Comparison of ENCODE assay signal across 18 cellular contexts in genomic region chr15:43118276-43118675, GRCh38. TPM values are rescaled to one million over a fixed set of nuclear protein-coding genes. Genes with fewer than 3 reads are reported as not detected.
DNase-seq lines count a peak whose midpoint lies in the region; ATAC-seq, FAIRE-seq and TF ChIP-seq lines count a peak whose summit lies in the region.
"Had no signal": no experiment of that assay in that cellular context is flagged by ENCODE, and none has a peak within 500 bp of the region (broad histone marks: within the 10 kb centered on the region; RNA-seq: fewer than 3 reads in every experiment).

No MANE protein-coding gene starts in this region.

- SMC1A ChIA-PET in GM12878 (lab: Charles Lee; ENCODE audit: uncharacterized antibody, unreplicated experiment): interaction anchor here (0.5 to 3.1 kb wide), 2 partner anchors 11 to 53 kb away, joined by 3 to 13 read pairs; partner anchors contain the start of gene UBR1

- DNase-seq in GM12878 (ENCODE audit: low read depth, low spot score) (no peak), head of caudate nucleus (no peak), HuH-7.5 (ENCODE audit: low spot score) (no peak), CD1c-positive myeloid dendritic cell (ENCODE audit: extremely low spot score) (no peak)
- DNase-seq: Calu3, DMS79, IMR-90, NCI-H1105 treated with DMSO at 0.1 percent for 48 hours, NCI-H1694 treated with DMSO at 0.1 percent for 48 hours, NCI-H446, NCI-H69, PC-3 had no signal

- H3K27me3 ChIP-seq in BLaER1 (peaks cover 12% of the 10 kb centered on the region; the same call in 1 of the 2 replicates), GM12878 (replicated peaks in 1 of 2; ENCODE audit: control insufficient read depth in 2 of 2, insufficient read depth in 2 of 2, low read length in 1 of 2) (no peaks in the 10 kb centered on the region), muscle layer of colon (ENCODE audit: control insufficient read depth in 1 of 2, insufficient read depth in 2 of 2, low read length in 2 of 2) (no peaks in the 10 kb centered on the region)

- RAD21 ChIA-PET in GM12878 (lab: Charles Lee; ENCODE audit: unreplicated experiment): no interaction called here

- H3K79me2 ChIP-seq in GM12878 (ENCODE audit: control insufficient read depth, insufficient read depth, low read length): no peaks in the 10 kb centered on the region

- no peaks in the 10 kb centered on the region for H3K36me3 ChIP-seq in BLaER1
- H3K36me3 ChIP-seq in GM12878 (ENCODE audit: control insufficient read depth in 2 of 2, insufficient read depth in 2 of 2, low read length in 1 of 2): no peaks in the 10 kb centered on the region
- no peaks in the 10 kb centered on the region for H3K36me3 ChIP-seq in muscle layer of colon (ENCODE audit: insufficient read depth, low read length)
- H3K36me3 ChIP-seq: HAP-1 had no signal

- H3K27ac ChIP-seq in BLaER1: 0 out of 2 replicates have a peak overlapping the region, but pooled peaks have one; percentile 7
- no peak overlapping the region for H3K27ac ChIP-seq in GM12878 (ENCODE audit: control insufficient read depth, insufficient read depth)
- peak overlapping the region; percentile 53 for H3K27ac ChIP-seq in muscle layer of colon (ENCODE audit: low read depth, low read length)
- H3K27ac ChIP-seq: RWPE1 had no signal

- WGBS in GM12878 (ENCODE audit: insufficient coverage, insufficient replicate concordance, low lambda C conversion rate, missing lambda C conversion rate): 0% methylated on average over 1 of the region's 1 CpG

- peak overlapping the region; percentile 3; the same call in 1 of the 2 replicates for H2AFZ ChIP-seq in GM12878 (ENCODE audit: control insufficient read depth, low read depth, low read length)

- FAIRE-seq in GM12878 (lab: Jason Lieb, UNC): no peak

- TF ChIP-seq EP300 in GM12878 (IDR thresholded peaks at IDR 0.05; ENCODE audit: borderline replicate concordance in 1 of 2, control insufficient read depth in 1 of 2, low read depth in 2 of 2, low read length in 2 of 2): no peak

- POLR2A ChIA-PET in GM12878 (lab: Charles Lee): interaction anchor here (1.4 kb wide), 1 partner anchor 12 kb away, joined by 5 read pairs; the partner anchor contains the start of gene UBR1

- no peak for TF ChIP-seq RAD21 in GM12878 (IDR thresholded peaks at IDR 0.05; ENCODE audit: insufficient read depth, low read depth, low read length)

- H4K20me1 ChIP-seq in BLaER1 (no peaks in the 10 kb centered on the region), GM12878 (ENCODE audit: control insufficient read depth, insufficient read depth) (no peaks in the 10 kb centered on the region)

- no TSS peak for BruUV-seq in GM12878 (replicated peaks; lab: Mats Ljungman, UMichigan)

- no peak overlapping the region for H3K9ac ChIP-seq in BLaER1
- H3K9ac ChIP-seq in GM12878 (ENCODE audit: control insufficient read depth, insufficient read depth, low read length): no peak overlapping the region
- no peak overlapping the region for H3K9ac ChIP-seq in muscle layer of colon (ENCODE audit: low read length)

- H3K4me2 ChIP-seq in BLaER1 (peak overlapping the region; percentile 44), GM12878 (ENCODE audit: control insufficient read depth, insufficient read depth) (no peak overlapping the region)

- CTCF ChIA-PET in GM12878 (lab: Yijun Ruan, JAX): interaction anchor here (1.4 kb wide), 1 partner anchor 12 kb away, joined by 5 read pairs; the partner anchor contains the start of gene UBR1

- H3K9me3 ChIP-seq in BLaER1 (no peaks in the 10 kb centered on the region), GM12878 (replicated peaks; ENCODE audit: control insufficient read depth, insufficient read depth, low read length) (no peaks in the 10 kb centered on the region), muscle layer of colon (ENCODE audit: low read length) (no peaks in the 10 kb centered on the region)
- H3K9me3 ChIP-seq: HAP-1 had no signal

- no peak overlapping the region for H3K4me3 ChIP-seq in BLaER1
- no peak overlapping the region for H3K4me3 ChIP-seq in GM12878
- no peak overlapping the region for H3K4me3 ChIP-seq in muscle layer of colon (ENCODE audit: low read depth in 1 of 2, low read length in 2 of 2)
- H3K4me3 ChIP-seq: HAP-1 had no signal

- H3K4me1 ChIP-seq in BLaER1: peaks cover 32% of the 10 kb centered on the region
- peaks cover 7% of the 10 kb centered on the region for H3K4me1 ChIP-seq in GM12878 (ENCODE audit: control insufficient read depth, insufficient read depth, low read length)
- H3K4me1 ChIP-seq in muscle layer of colon (ENCODE audit: insufficient read depth, low read length): peaks cover 11% of the 10 kb centered on the region

- intact Hi-C loops in GM12878 (cut with micrococcal nuclease; ENCODE audit: unreplicated experiment): no loop called here
- intact Hi-C loops in head of caudate nucleus (cut with DNase I): no loop called here

- no peak for TF ChIP-seq POLR2A in GM12878 (IDR thresholded peaks at IDR 0.05; ENCODE audit: low read depth, low read length)

- peak; percentile 51 for ATAC-seq in GM21447 (IDR thresholded peaks at IDR 0.05; ENCODE audit: unreplicated experiment)
- peak; percentile 61 for ATAC-seq in GM12878
- ATAC-seq in GM21526 (IDR thresholded peaks at IDR 0.05; ENCODE audit: low FRiP score, unreplicated experiment): no peak
- ATAC-seq: PC-3 had no signal

- in situ Hi-C loops in GM12878 (cut with MboI): no loop called here

- TF ChIP-seq CTCF in GM12878 (IDR thresholded peaks at IDR 0.05 in 2 of 3, conservative IDR thresholded peaks at IDR 0.05 in 1 of 3; ENCODE audit: control insufficient read depth in 2 of 3, extremely low read depth in 1 of 3, insufficient read depth in 1 of 3, low read depth in 3 of 3, low read length in 3 of 3): no peak

TF ChIP-seq in GM12878, 131 proteins besides CTCF, POLR2A, EP300 and RAD21:
- TF ChIP-seq SMC3 (IDR thresholded peaks at IDR 0.05; ENCODE audit: borderline replicate concordance, low read length) (no peak), ZBTB40 (IDR thresholded peaks at IDR 0.05; ENCODE audit: borderline replicate concordance) (no peak)
TF ChIP-seq in GM12878: peak in this region for 0.

RNA-seq across cellular contexts. Expression of gene UBR1, which starts 12.4 kb away (rescaled TPM):
- total RNA-seq in GM12878 (2013; cell fraction: nucleolus; rRNA removed): 132 and 148 TPM in 2 replicates
- 17.9 and 20.8 TPM in 2 replicates for total RNA-seq in GM12878 (2014; rRNA removed)
- 25.5 and 27.5 TPM in 2 replicates for total RNA-seq in GM12878 (2014; rRNA removed; fragmentation: Illumina TruSeq; extraction: Trizol)
- 17.2 and 20.6 TPM in 2 replicates for total RNA-seq in GM12878 (2021)
- 8.3 TPM for polyA plus RNA-seq in GM12878 (2011; ENCODE audit: low read depth)
- 15.4 and 21.8 TPM in 2 replicates for polyA plus RNA-seq in GM12878 (2011; rRNA removed)
- 5.7 and 7.3 TPM in 2 replicates for polyA plus RNA-seq in GM12878 (2011; cell fraction: cytosol; rRNA removed)
- polyA plus RNA-seq in GM12878 (2011; cell fraction: nucleus; rRNA removed): 10.7 and 11.8 TPM in 2 replicates
- 7.8 and 8.2 TPM in 2 replicates for polyA plus RNA-seq in GM12878 (2012)
- 14.9 and 17.5 TPM in 2 replicates for polyA plus RNA-seq in GM12878 (2014; fragmentation: Illumina TruSeq; extraction: Trizol)
- polyA plus RNA-seq in GM12878 (2014; fragmentation: Nextera tagmentation; extraction: Ambion mirVana): 1 to 10 TPM; 4.5 to 5.5 TPM
- polyA plus RNA-seq in GM12878 (2014; rRNA removed): 9.3 and 9.7 TPM in 2 replicates
- 10 to 100 TPM; 22.5 TPM for polyA plus RNA-seq in GM12878 (2016; fragmentation: Nextera tagmentation; extraction: Ambion mirVana)
- 24.8 and 37.7 TPM in 2 replicates for polyA minus RNA-seq in GM12878 (2011; rRNA and poly(A)+ RNA removed)
- polyA minus RNA-seq in GM12878 (2011; cell fraction: cytosol; rRNA and poly(A)+ RNA removed): 13.4 and 13.5 TPM in 2 replicates
- polyA minus RNA-seq in GM12878 (2011; cell fraction: nucleus; rRNA and poly(A)+ RNA removed): 25.5 and 33.8 TPM in 2 replicates

RNA-seq across cellular contexts. Expression of gene TMEM62, which starts 15.1 kb away (rescaled TPM):
- 116 and 118 TPM in 2 replicates for total RNA-seq in GM12878 (2013; cell fraction: nucleolus; rRNA removed)
- 26.6 and 26.8 TPM in 2 replicates for total RNA-seq in GM12878 (2014; rRNA removed)
- total RNA-seq in GM12878 (2014; rRNA removed; fragmentation: Illumina TruSeq; extraction: Trizol): 23.6 and 24.1 TPM in 2 replicates
- total RNA-seq in GM12878 (2021): 15.8 and 18.3 TPM in 2 replicates
- 9.0 TPM for polyA plus RNA-seq in GM12878 (2011; ENCODE audit: low read depth)
- polyA plus RNA-seq in GM12878 (2011; rRNA removed): 15.7 and 19.1 TPM in 2 replicates
- 8.2 and 10.7 TPM in 2 replicates for polyA plus RNA-seq in GM12878 (2011; cell fraction: cytosol; rRNA removed)
- 25.3 and 29.7 TPM in 2 replicates for polyA plus RNA-seq in GM12878 (2011; cell fraction: nucleus; rRNA removed)
- polyA plus RNA-seq in GM12878 (2012): 7.7 and 12.4 TPM in 2 replicates
- 19.1 and 20.3 TPM in 2 replicates for polyA plus RNA-seq in GM12878 (2014; fragmentation: Illumina TruSeq; extraction: Trizol)
- polyA plus RNA-seq in GM12878 (2014; fragmentation: Nextera tagmentation; extraction: Ambion mirVana): 1 to 10 TPM; 7.0 to 9.7 TPM
- polyA plus RNA-seq in GM12878 (2014; rRNA removed): 14.1 and 15.6 TPM in 2 replicates
- 10 to 100 TPM; 11.6 to 12.5 TPM for polyA plus RNA-seq in GM12878 (2016; fragmentation: Nextera tagmentation; extraction: Ambion mirVana)
- 14.3 and 14.6 TPM in 2 replicates for polyA minus RNA-seq in GM12878 (2011; rRNA and poly(A)+ RNA removed)
- 4.0 and 5.9 TPM in 2 replicates for polyA minus RNA-seq in GM12878 (2011; cell fraction: cytosol; rRNA and poly(A)+ RNA removed)
- polyA minus RNA-seq in GM12878 (2011; cell fraction: nucleus; rRNA and poly(A)+ RNA removed): 16.1 and 34.2 TPM in 2 replicates
